Comparison of ENCODE assay signal across 1 cellular context in genomic region chr11:47270331-47271271, GRCh38.
A peak's percentile ranks its signal among the peaks of the same experiment; 100 is the strongest.
TF ChIP-seq lines count a peak whose summit lies in the region.

No MANE protein-coding gene starts in this region.

TF ChIP-seq in K562, 482 proteins besides CTCF, POLR2A, EP300 and RAD21 (continued from another document):
- peak; percentile 54; the same call in 1 of the 2 replicates for TF ChIP-seq HMBOX1 (IDR thresholded peaks at IDR 0.05)
- peak; percentile 38; the same call in 1 of the 2 replicates for TF ChIP-seq C11orf30 (IDR thresholded peaks at IDR 0.05; ENCODE audit: low read depth)
- peak; percentile 82 for TF ChIP-seq LCOR (CRISPR knock-in tag; IDR thresholded peaks at IDR 0.05)
- TF ChIP-seq ZNF197 (CRISPR knock-in tag; IDR thresholded peaks at IDR 0.05; ENCODE audit: low read depth): no peak
- no peak for TF ChIP-seq ATF1 (CRISPR knock-in tag; IDR thresholded peaks at IDR 0.05)
- peak; percentile 78 for TF ChIP-seq ATF1 (tag; IDR thresholded peaks at IDR 0.05)
- TF ChIP-seq ZSCAN29 (IDR thresholded peaks at IDR 0.05): no peak
- TF ChIP-seq ZNF263 (CRISPR knock-in tag; IDR thresholded peaks at IDR 0.05; ENCODE audit: borderline replicate concordance): peak; percentile 50; the same call in 1 of the 2 replicates
- TF ChIP-seq ARID1B (IDR thresholded peaks at IDR 0.05): 0 out of 2 replicates have a peak, but pooled peaks have one; percentile 7
- peak; percentile 22; the same call in 1 of the 2 replicates for TF ChIP-seq JUND (IDR thresholded peaks at IDR 0.05; ENCODE audit: borderline replicate concordance, low read depth, low read length)
- peak; percentile 17; the same call in 1 of the 3 replicates for TF ChIP-seq JUND (tag; IDR thresholded peaks at IDR 0.05; ENCODE audit: borderline replicate concordance, low read depth, low read length)
- TF ChIP-seq MAFG (tag; conservative IDR thresholded peaks at IDR 0.05): no peak; the same call in 1 of the 2 replicates
- peak; percentile 54; the same call in 1 of the 2 replicates for TF ChIP-seq CREB1 (IDR thresholded peaks at IDR 0.05)
- TF ChIP-seq CREB1 (CRISPR knock-in tag; IDR thresholded peaks at IDR 0.05): peak; percentile 48; the same call in 1 of the 2 replicates
- TF ChIP-seq EGR1 (conservative IDR thresholded peaks at IDR 0.05): peak; percentile 70
- TF ChIP-seq DDX20 (tag; IDR thresholded peaks at IDR 0.05; ENCODE audit: low read depth): no peak
- TF ChIP-seq MITF (IDR thresholded peaks at IDR 0.05): no peak
- no peak for TF ChIP-seq MIER1 (IDR thresholded peaks at IDR 0.05; ENCODE audit: low read depth)
- peak in 1 of 2 experiments; percentile 80; a peak in 2 of 4 replicates for TF ChIP-seq RCOR1 (IDR thresholded peaks at IDR 0.05; ENCODE audit: borderline replicate concordance in 1 of 2, low read depth in 2 of 2, low read length in 2 of 2)
- TF ChIP-seq PRDM10 (IDR thresholded peaks at IDR 0.05; ENCODE audit: partially characterized antibody): peak; percentile 62
- TF ChIP-seq SMARCA4 (IDR thresholded peaks at IDR 0.05): 0 out of 2 replicates have a peak, but pooled peaks have one; percentile 31
- no peak for TF ChIP-seq NRF1 (conservative IDR thresholded peaks at IDR 0.05 in 1 of 2, IDR thresholded peaks at IDR 0.05 in 1 of 2)
- peak in 1 of 2 experiments; percentile 22 for TF ChIP-seq AFF1 (IDR thresholded peaks at IDR 0.05; ENCODE audit: low read depth in 1 of 2, partially characterized antibody in 2 of 2)
- no peak for TF ChIP-seq BRF2 (IDR thresholded peaks at IDR 0.05; ENCODE audit: borderline replicate concordance, insufficient read depth, insufficient read length)
- TF ChIP-seq PHB2 (IDR thresholded peaks at IDR 0.05; ENCODE audit: low read depth): no peak
